ENCODE assay signal across 23 cellular contexts in the genomic region with DNA sequence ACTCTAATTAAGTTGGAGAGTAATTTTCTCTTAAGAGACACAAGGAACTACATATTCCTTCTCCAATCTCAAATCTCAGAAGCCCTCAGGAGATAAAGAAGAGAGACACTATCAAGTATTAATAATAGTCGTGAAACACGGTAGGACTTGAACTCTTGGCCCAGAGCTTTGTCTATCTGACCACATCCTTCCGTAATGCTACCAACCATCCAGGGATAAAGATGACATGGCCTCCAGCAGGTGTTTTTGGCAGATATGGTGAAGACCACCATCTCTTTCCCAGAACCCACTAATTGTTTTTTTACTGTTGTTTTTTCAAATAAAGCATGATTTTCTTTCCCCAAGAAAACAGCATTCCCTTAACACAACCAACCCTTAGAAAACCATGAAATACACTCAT. TPM values are rescaled to one million over a fixed set of nuclear protein-coding genes. Genes with fewer than 3 reads are reported as not detected.
DNase-seq lines count a peak whose midpoint lies in the region; ATAC-seq, FAIRE-seq and TF ChIP-seq lines count a peak whose summit lies in the region.
"Had no signal": no experiment of that assay in that cellular context is flagged by ENCODE, and none has a peak within 500 bp of the region (broad histone marks: within the 10 kb centered on the region; RNA-seq: fewer than 3 reads in every experiment).

No MANE protein-coding gene starts in this region.

- peak overlapping the region; percentile 96 for H3K4me3 Mint-ChIP-seq in activated T-cell treated with anti-CD3 and anti-CD28 coated beads, Interleukin-2, amount 50 U/mL, for 24 hours
- H3K4me3 Mint-ChIP-seq in activated T-cell treated with anti-CD3 and anti-CD28 coated beads, Interleukin-2, amount 50 U/mL, for 72 hours, result peak overlapping the region in 1 of 2 donors; percentile 83
- no peak overlapping the region for H3K4me3 Mint-ChIP-seq in activated CD4-positive, alpha-beta memory T cell treated with anti-CD3 and anti-CD28 coated beads, Interleukin-2, amount 10 ng/mL, durations not matched to agents 7 days and 5 days
- H3K4me3 Mint-ChIP-seq in stimulated activated memory B cell treated with anti-CD40 and anti-IgM and Interleukin-4, amounts not matched to agents 10 μg/mL and 1 μg/mL and 100 μg/mL, for 72 hours, result no peak overlapping the region

- CTCF ChIA-PET in activated CD4-positive, alpha-beta memory T cell treated with anti-CD3 and anti-CD28 coated beads, Interleukin-2, amount 10 ng/mL, durations not matched to agents 7 days and 5 days (lab: Charles Lee), result interaction anchor here (0.7 to 1.6 kb wide), 6 partner anchors 21 to 140 kb away, joined by 3 to 4 read pairs (median 3); a partner anchor contains a TSS

- DNase-seq in activated T-cell treated with anti-CD3 and anti-CD28 coated beads, Interleukin-2, amount 50 U/mL, for 24 hours, result no peak
- DNase-seq in activated T-cell treated with anti-CD3 and anti-CD28 coated beads, Interleukin-2, amount 50 U/mL, for 72 hours, result no peak
- DNase-seq in activated CD4-positive, alpha-beta memory T cell treated with anti-CD3 and anti-CD28 coated beads, Interleukin-2, amount 10 ng/mL, durations not matched to agents 7 days and 5 days, result no peak
- DNase-seq in GM19239 (ENCODE audit: insufficient read length, low spot score), result no peak
- no peak for DNase-seq in D721Med (ENCODE audit: insufficient read length, low spot score)
- DNase-seq: activated CD4-positive, alpha-beta T cell treated with anti-CD3 and anti-CD28 coated beads, Interleukin-2, amount 50 U/mL, for 48 hours; activated gamma-delta T cell; COR-L47; foreskin melanocyte; left colon; MG63; NCI-H2029 treated with DMSO at 0.1 percent for 48 hours; NCI-H524 treated with DMSO at 0.1 percent for 48 hours; OCI-M1; stimulated activated CD4-positive, alpha-beta T cell treated with anti-CD3 and anti-CD28 coated beads, Interleukin-4, amount 100 ng/mL, for 4 hours; trophoblast cell had no signal

- no peaks in the 10 kb centered on the region for H3K9me3 Mint-ChIP-seq in activated T-cell treated with anti-CD3 and anti-CD28 coated beads, Interleukin-2, amount 50 U/mL, for 24 hours
- H3K9me3 Mint-ChIP-seq in activated T-cell treated with anti-CD3 and anti-CD28 coated beads, Interleukin-2, amount 50 U/mL, for 72 hours, result no peaks in the 10 kb centered on the region
- no peaks in the 10 kb centered on the region for H3K9me3 Mint-ChIP-seq in activated CD4-positive, alpha-beta memory T cell treated with anti-CD3 and anti-CD28 coated beads, Interleukin-2, amount 10 ng/mL, durations not matched to agents 7 days and 5 days
- H3K9me3 Mint-ChIP-seq in stimulated activated memory B cell treated with anti-CD40 and anti-IgM and Interleukin-4, amounts not matched to agents 10 μg/mL and 1 μg/mL and 100 μg/mL, for 72 hours, result no peaks in the 10 kb centered on the region

- POLR2A ChIA-PET in activated CD4-positive, alpha-beta memory T cell treated with anti-CD3 and anti-CD28 coated beads, Interleukin-2, amount 10 ng/mL, durations not matched to agents 7 days and 5 days (lab: Charles Lee), result interaction anchor here (1.4 to 2.0 kb wide), 3 partner anchors 19 to 187 kb away, joined by 3 to 5 read pairs (median 4); a partner anchor contains a TSS

- peaks cover 58% of the 10 kb centered on the region for H3K4me1 Mint-ChIP-seq in activated T-cell treated with anti-CD3 and anti-CD28 coated beads, Interleukin-2, amount 50 U/mL, for 24 hours (ENCODE audit: low read depth)
- H3K4me1 Mint-ChIP-seq in activated T-cell treated with anti-CD3 and anti-CD28 coated beads, Interleukin-2, amount 50 U/mL, for 72 hours (ENCODE audit: low read depth), result peaks cover 61% of the 10 kb centered on the region
- peaks cover 57% of the 10 kb centered on the region for H3K4me1 Mint-ChIP-seq in activated CD4-positive, alpha-beta memory T cell treated with anti-CD3 and anti-CD28 coated beads, Interleukin-2, amount 10 ng/mL, durations not matched to agents 7 days and 5 days
- peaks cover 63% of the 10 kb centered on the region for H3K4me1 Mint-ChIP-seq in stimulated activated memory B cell treated with anti-CD40 and anti-IgM and Interleukin-4, amounts not matched to agents 10 μg/mL and 1 μg/mL and 100 μg/mL, for 72 hours

- peaks cover 86% of the 10 kb centered on the region for H3K36me3 Mint-ChIP-seq in activated T-cell treated with anti-CD3 and anti-CD28 coated beads, Interleukin-2, amount 50 U/mL, for 24 hours (ENCODE audit: low read depth)
- peaks cover 2 to 20% of the 10 kb centered on the region in 2 donors for H3K36me3 Mint-ChIP-seq in activated T-cell treated with anti-CD3 and anti-CD28 coated beads, Interleukin-2, amount 50 U/mL, for 72 hours (ENCODE audit: insufficient read depth in 2 of 2)
- peaks cover 48% of the 10 kb centered on the region for H3K36me3 Mint-ChIP-seq in activated CD4-positive, alpha-beta memory T cell treated with anti-CD3 and anti-CD28 coated beads, Interleukin-2, amount 10 ng/mL, durations not matched to agents 7 days and 5 days (ENCODE audit: low read depth)
- H3K36me3 Mint-ChIP-seq in stimulated activated memory B cell treated with anti-CD40 and anti-IgM and Interleukin-4, amounts not matched to agents 10 μg/mL and 1 μg/mL and 100 μg/mL, for 72 hours, result peaks cover 49% of the 10 kb centered on the region

- no peak for FAIRE-seq in GM19239 (lab: Jason Lieb, UNC)
- no peak for FAIRE-seq in D721Med (lab: Jason Lieb, UNC)
- FAIRE-seq: endothelial cell of umbilical vein, G401.6, GM12892, H1, HTR-8/SVneo had no signal

- no peak for ATAC-seq in activated T-cell treated with anti-CD3 and anti-CD28 coated beads, Interleukin-2, amount 50 U/mL, for 72 hours (replicated peaks in 1 of 2)
- no peak for ATAC-seq in stimulated activated memory B cell treated with anti-CD40 and anti-IgM and Interleukin-4, amounts not matched to agents 10 μg/mL and 1 μg/mL and 100 μg/mL, for 72 hours
- ATAC-seq: left colon had no signal

- H3K27ac Mint-ChIP-seq in activated T-cell treated with anti-CD3 and anti-CD28 coated beads, Interleukin-2, amount 50 U/mL, for 24 hours, result peak overlapping the region; percentile 97
- H3K27ac Mint-ChIP-seq in activated T-cell treated with anti-CD3 and anti-CD28 coated beads, Interleukin-2, amount 50 U/mL, for 72 hours, result no peak overlapping the region
- H3K27ac Mint-ChIP-seq in activated CD4-positive, alpha-beta memory T cell treated with anti-CD3 and anti-CD28 coated beads, Interleukin-2, amount 10 ng/mL, durations not matched to agents 7 days and 5 days, result peak overlapping the region; percentile 91
- peak overlapping the region; percentile 96 for H3K27ac Mint-ChIP-seq in stimulated activated memory B cell treated with anti-CD40 and anti-IgM and Interleukin-4, amounts not matched to agents 10 μg/mL and 1 μg/mL and 100 μg/mL, for 72 hours

- H3K27me3 Mint-ChIP-seq in activated T-cell treated with anti-CD3 and anti-CD28 coated beads, Interleukin-2, amount 50 U/mL, for 24 hours, result no peaks in the 10 kb centered on the region
- no peaks in the 10 kb centered on the region for H3K27me3 Mint-ChIP-seq in activated T-cell treated with anti-CD3 and anti-CD28 coated beads, Interleukin-2, amount 50 U/mL, for 72 hours (ENCODE audit: low read depth)
- no peaks in the 10 kb centered on the region for H3K27me3 Mint-ChIP-seq in activated CD4-positive, alpha-beta memory T cell treated with anti-CD3 and anti-CD28 coated beads, Interleukin-2, amount 10 ng/mL, durations not matched to agents 7 days and 5 days
- no peaks in the 10 kb centered on the region for H3K27me3 Mint-ChIP-seq in stimulated activated memory B cell treated with anti-CD40 and anti-IgM and Interleukin-4, amounts not matched to agents 10 μg/mL and 1 μg/mL and 100 μg/mL, for 72 hours

- TF ChIP-seq CTCF in D721Med (IDR thresholded peaks at IDR 0.05; ENCODE audit: insufficient read depth, missing control alignments), result no peak

RNA-seq across cellular contexts. Expression of a gene that starts 3.4 kb away (rescaled TPM):
- total RNA-seq in activated T-cell treated with anti-CD3 and anti-CD28 coated beads, Interleukin-2, amount 50 U/mL, for 72 hours, result 10 to 100 TPM; 78.1 to 82.2 TPM
- 10 to 100 TPM; 69.5 to 78.1 TPM for total RNA-seq in activated CD4-positive, alpha-beta memory T cell treated with anti-CD3 and anti-CD28 coated beads, Interleukin-2, amount 10 ng/mL, durations not matched to agents 7 days and 5 days

RNA-seq across cellular contexts. Expression of a gene that starts 14.8 kb away (rescaled TPM):
- total RNA-seq in activated T-cell treated with anti-CD3 and anti-CD28 coated beads, Interleukin-2, amount 50 U/mL, for 72 hours, result under 1 TPM; 0.58 to 0.76 TPM
- not detected for total RNA-seq in activated CD4-positive, alpha-beta memory T cell treated with anti-CD3 and anti-CD28 coated beads, Interleukin-2, amount 10 ng/mL, durations not matched to agents 7 days and 5 days
- total RNA-seq: SK-MEL-5 had no signal

RNA-seq across cellular contexts. Expression of a gene that starts 22.9 kb away (rescaled TPM):
- 10 to 100 TPM; 27.6 to 28.0 TPM for total RNA-seq in activated T-cell treated with anti-CD3 and anti-CD28 coated beads, Interleukin-2, amount 50 U/mL, for 72 hours
- total RNA-seq in activated CD4-positive, alpha-beta memory T cell treated with anti-CD3 and anti-CD28 coated beads, Interleukin-2, amount 10 ng/mL, durations not matched to agents 7 days and 5 days, result 10 to 100 TPM; 32.2 to 33.8 TPM

RNA-seq across cellular contexts. Expression of a gene that starts 38.0 kb away (rescaled TPM):
- total RNA-seq in activated T-cell treated with anti-CD3 and anti-CD28 coated beads, Interleukin-2, amount 50 U/mL, for 72 hours, result 10 to 100 TPM; 30.2 to 39.7 TPM
- 10 to 100 TPM; 28.4 to 29.0 TPM for total RNA-seq in activated CD4-positive, alpha-beta memory T cell treated with anti-CD3 and anti-CD28 coated beads, Interleukin-2, amount 10 ng/mL, durations not matched to agents 7 days and 5 days

RNA-seq across cellular contexts. Expression of a gene that starts 38.6 kb away (rescaled TPM):
- total RNA-seq in activated T-cell treated with anti-CD3 and anti-CD28 coated beads, Interleukin-2, amount 50 U/mL, for 72 hours, result 1 to 10 TPM; 5.2 to 6.1 TPM
- total RNA-seq in activated CD4-positive, alpha-beta memory T cell treated with anti-CD3 and anti-CD28 coated beads, Interleukin-2, amount 10 ng/mL, durations not matched to agents 7 days and 5 days, result 1 to 10 TPM; 1.8 TPM
